22 cellular contexts compared by ENCODE assay signal in the genomic region with DNA sequence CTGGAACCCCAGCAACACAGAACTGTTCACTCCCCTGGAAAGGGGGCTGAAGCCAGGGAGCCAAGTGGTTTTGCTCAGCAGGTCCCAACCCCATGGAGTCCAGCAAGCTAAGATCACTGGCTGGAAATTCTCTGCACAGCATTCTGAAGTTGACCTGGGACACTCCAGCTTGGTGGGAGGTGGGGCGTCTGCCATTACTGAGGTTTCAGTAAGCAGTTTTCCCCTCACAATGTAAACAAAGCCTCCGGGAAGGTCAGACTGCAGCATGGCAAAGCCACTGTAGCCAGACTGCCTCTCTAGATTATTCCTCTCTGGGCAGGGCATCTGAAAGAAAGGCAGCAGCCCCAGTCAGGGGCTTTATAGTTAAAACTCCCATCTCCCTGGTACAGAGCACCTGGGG. TPM values are rescaled to one million over a fixed set of nuclear protein-coding genes. Genes with fewer than 3 reads are reported as not detected.
DNase-seq lines count a peak whose midpoint lies in the region; ATAC-seq and TF ChIP-seq lines count a peak whose summit lies in the region.
"Had no signal": no experiment of that assay in that cellular context is flagged by ENCODE, and none has a peak within 500 bp of the region (broad histone marks: within the 10 kb centered on the region; RNA-seq: fewer than 3 reads in every experiment).

No MANE protein-coding gene starts in this region.

- DNase-seq in SHP77 (lab: John Stamatoyannopoulos, UW) (peak; percentile 10 to 14), SHP77 treated with DMSO at 0.1 percent for 48 hours (lab: John Stamatoyannopoulos, UW) (no peak), M059J (ENCODE audit: low read depth) (peak; percentile 34), mesenchymal stem cell (peak; percentile 78), GM20000 (ENCODE audit: low spot score) (no peak)
- DNase-seq: AML-193; Calu3; CD4-positive, alpha-beta memory T cell; DMS79 treated with DMSO at 0.1 percent for 48 hours; GF-D8; H7; HFFc6; IMR-90 had no signal

- H3K4me1 ChIP-seq in mesenchymal stem cell (ENCODE audit: control insufficient read depth, insufficient read depth, low read depth, low read length): peaks cover 4% of the 10 kb centered on the region
- peaks cover 8% of the 10 kb centered on the region for H3K4me1 ChIP-seq in stomach smooth muscle (ENCODE audit: control insufficient read depth, insufficient read depth, low read length)
- H3K4me1 ChIP-seq: A549 had no signal

- no peak overlapping the region for H2BK15ac ChIP-seq in mesenchymal stem cell (ENCODE audit: low read depth, poor library complexity, severe bottlenecking)

- no peak overlapping the region for H3K4me3 ChIP-seq in mesenchymal stem cell (ENCODE audit: insufficient read depth in 1 of 2, low read depth in 1 of 2, low read length in 2 of 2)
- H3K4me3 ChIP-seq in stomach smooth muscle (ENCODE audit: low read length in 2 of 2): no peak overlapping the region
- H3K4me3 ChIP-seq: A549, GM23338, K562 had no signal

- no peak overlapping the region for H2BK120ac ChIP-seq in mesenchymal stem cell (ENCODE audit: low read depth, low read length)

- peaks cover 19% of the 10 kb centered on the region for H3K79me1 ChIP-seq in mesenchymal stem cell (replicated peaks; ENCODE audit: low read length, poor library complexity, severe bottlenecking)

- H3K4me2 ChIP-seq in mesenchymal stem cell (ENCODE audit: low read length, poor library complexity, severe bottlenecking): no peak overlapping the region
- H3K4me2 ChIP-seq: A549, GM23338 had no signal

- H2BK5ac ChIP-seq in mesenchymal stem cell (ENCODE audit: low read depth, low read length, poor library complexity, severe bottlenecking): no peak overlapping the region

- H2AFZ ChIP-seq in mesenchymal stem cell (ENCODE audit: low read depth, low read length): no peak overlapping the region
- H2AFZ ChIP-seq: GM23338 had no signal

- peak overlapping the region in 1 of 2 experiments; percentile 79 for H3K18ac ChIP-seq in mesenchymal stem cell (ENCODE audit: low read depth in 1 of 2, low read length in 2 of 2)

- no peak overlapping the region for H3K14ac ChIP-seq in mesenchymal stem cell (ENCODE audit: low read length in 2 of 2)

- no peaks in the 10 kb centered on the region for H3K27me3 ChIP-seq in mesenchymal stem cell (ENCODE audit: control insufficient read depth in 1 of 2, insufficient read depth in 1 of 2, low read length in 2 of 2)
- no peaks in the 10 kb centered on the region for H3K27me3 ChIP-seq in stomach smooth muscle (ENCODE audit: control insufficient read depth in 1 of 2, insufficient read depth in 2 of 2, low read length in 2 of 2)

- peaks cover 12 to 13% of the 10 kb centered on the region in 2 experiments for H3K36me3 ChIP-seq in mesenchymal stem cell (ENCODE audit: control insufficient read depth in 1 of 2, insufficient read depth in 2 of 2, low read depth in 1 of 2, low read length in 2 of 2)
- H3K36me3 ChIP-seq in stomach smooth muscle (ENCODE audit: control insufficient read depth in 2 of 2, insufficient read depth in 2 of 2, low read length in 2 of 2): peaks cover 6 to 13% of the 10 kb centered on the region in 2 donors

- H3K9me3 ChIP-seq in mesenchymal stem cell (ENCODE audit: control insufficient read depth, low read length) (no peaks in the 10 kb centered on the region), stomach smooth muscle (ENCODE audit: control insufficient read depth in 2 of 2, low read length in 2 of 2) (peaks cover 0 to 8% of the 10 kb centered on the region in 2 donors)
- H3K9me3 ChIP-seq: A549 had no signal

- peak overlapping the region; percentile 33 for H3K27ac ChIP-seq in mesenchymal stem cell (ENCODE audit: low read length, poor library complexity, severe bottlenecking)
- peak overlapping the region; percentile 18 for H3K27ac ChIP-seq in stomach smooth muscle (ENCODE audit: low read length)
- H3K27ac ChIP-seq: 22Rv1, A549, C4-2B, HL-60 had no signal

- H3K9ac ChIP-seq in mesenchymal stem cell (ENCODE audit: low read length) (no peak overlapping the region), stomach smooth muscle (ENCODE audit: low read length in 2 of 2) (no peak overlapping the region)

- no peak overlapping the region for H4K91ac ChIP-seq in mesenchymal stem cell (ENCODE audit: low read length)

- no peak overlapping the region for H2AK5ac ChIP-seq in mesenchymal stem cell (ENCODE audit: low read length, severe bottlenecking)

- no peak for ATAC-seq in HG03571 (IDR thresholded peaks at IDR 0.05; ENCODE audit: unreplicated experiment)
- ATAC-seq: A549, GM23338, HCT116, K562 had no signal

- no peak overlapping the region for H3K23ac ChIP-seq in mesenchymal stem cell (ENCODE audit: low read length in 2 of 2)

- no peak for TF ChIP-seq CTCF in GM20000 (IDR thresholded peaks at IDR 0.05; ENCODE audit: extremely low read depth, missing control alignments)

- H2BK12ac ChIP-seq in mesenchymal stem cell (ENCODE audit: low read length in 2 of 2): no peak overlapping the region

- 7% methylated on average over 2 of the region's 2 CpGs for WGBS in mesenchymal stem cell

- H4K8ac ChIP-seq in mesenchymal stem cell (ENCODE audit: low read length): no peak overlapping the region

- H3K4ac ChIP-seq in mesenchymal stem cell (ENCODE audit: low read depth in 1 of 2, low read length in 2 of 2): no peak overlapping the region

RNA-seq across cellular contexts. Expression of gene INKA2, which starts 59.7 kb away (rescaled TPM):
- total RNA-seq in M059J (2014; rRNA removed; shearing (Covaris generic)): 2.9 TPM in 2 replicates
- 4.3 TPM for polyA plus RNA-seq in mesenchymal stem cell (2013, experiment 1 of 2)
- polyA plus RNA-seq in mesenchymal stem cell (2013, experiment 2 of 2): 3.7 TPM
- total RNA-seq: Calu3 had no signal

RNA-seq across cellular contexts. Expression of gene RAP1A, which starts 60.0 kb away (rescaled TPM):
- total RNA-seq in M059J (2014; rRNA removed; shearing (Covaris generic)): 40.5 and 68.7 TPM in 2 replicates
- 84.9 TPM for polyA plus RNA-seq in mesenchymal stem cell (2013, experiment 1 of 2)
- 88.5 TPM for polyA plus RNA-seq in mesenchymal stem cell (2013, experiment 2 of 2)

Comparison
In these comparisons a context has a peak if more than half of its experiments do, and no peak if none do; other contexts are left out.
1. DNase-seq: peak in SHP77 (2 of 2), M059J (single experiment) and mesenchymal stem cell (single experiment); none in SHP77 treated with DMSO at 0.1 percent for 48 hours (single experiment) and GM20000 (single experiment).